ENCODE assay signal across 10 cellular contexts in the genomic region with DNA sequence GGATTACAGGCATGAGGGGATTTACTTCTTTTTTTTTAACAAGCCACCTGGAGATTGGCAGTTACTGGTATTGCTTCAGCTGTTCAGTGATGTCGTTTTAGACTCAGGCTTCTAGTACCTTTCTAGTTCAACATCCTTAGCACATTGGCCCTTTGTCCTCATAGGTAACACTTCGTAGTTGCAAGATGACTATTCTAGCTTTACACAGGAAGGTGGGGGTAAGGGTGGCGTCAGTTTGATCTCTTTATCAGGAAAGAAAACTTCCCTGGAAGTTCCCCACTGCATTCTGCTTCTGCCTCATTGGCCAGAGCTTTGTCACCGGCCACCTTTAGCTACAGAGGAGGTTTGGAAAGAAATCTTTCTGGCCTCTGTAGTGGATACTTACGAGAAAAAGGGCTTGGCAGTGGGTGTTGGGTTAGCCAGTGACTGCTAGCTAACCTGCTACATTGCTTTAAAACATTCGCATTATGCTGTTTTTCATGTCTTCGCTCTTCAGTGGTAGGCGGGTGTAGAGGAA. TPM values are rescaled to one million over a fixed set of nuclear protein-coding genes. Genes with fewer than 3 reads are reported as not detected.
DNase-seq lines count a peak whose midpoint lies in the region; ATAC-seq and TF ChIP-seq lines count a peak whose summit lies in the region.
"Had no signal": no experiment of that assay in that cellular context is flagged by ENCODE, and none has a peak within 500 bp of the region (broad histone marks: within the 10 kb centered on the region; RNA-seq: fewer than 3 reads in every experiment).

No MANE protein-coding gene starts in this region.

- no peak for TF ChIP-seq CTCF in chondrocyte (IDR thresholded peaks at IDR 0.05)

- ATAC-seq in HG03457 (IDR thresholded peaks at IDR 0.05; ENCODE audit: unreplicated experiment) (peak; percentile 52), GM21528 (IDR thresholded peaks at IDR 0.05; ENCODE audit: low FRiP score, unreplicated experiment) (no peak)
- ATAC-seq: A549 had no signal

- peak overlapping the region; percentile 99 for H3K27ac Mint-ChIP-seq in activated CD4-positive, alpha-beta T cell treated with anti-CD3 and anti-CD28 coated beads, Interleukin-2, amount 10 ng/mL, durations not matched to agents 24 days and 14 days
- H3K27ac Mint-ChIP-seq in chondrocyte (ENCODE audit: unreplicated experiment), result no peak overlapping the region

- peak overlapping the region; percentile 76 for H3K4me3 Mint-ChIP-seq in activated CD4-positive, alpha-beta T cell treated with anti-CD3 and anti-CD28 coated beads, Interleukin-2, amount 10 ng/mL, durations not matched to agents 24 days and 14 days
- H3K4me3 Mint-ChIP-seq in chondrocyte (ENCODE audit: unreplicated experiment), result no peak overlapping the region

- H3K36me3 Mint-ChIP-seq in activated CD4-positive, alpha-beta T cell treated with anti-CD3 and anti-CD28 coated beads, Interleukin-2, amount 10 ng/mL, durations not matched to agents 24 days and 14 days (ENCODE audit: low read depth), result peaks cover 61% of the 10 kb centered on the region
- H3K36me3 Mint-ChIP-seq in chondrocyte (ENCODE audit: low read depth), result peaks cover 8% of the 10 kb centered on the region

- intact Hi-C loops in activated CD4-positive, alpha-beta T cell treated with anti-CD3 and anti-CD28 coated beads, Interleukin-2, amount 10 ng/mL, durations not matched to agents 24 days and 14 days (cut with micrococcal nuclease), result loop anchor here (1.0 to 5.0 kb wide), 7 partner anchors 10 to 245 kb away; a partner anchor contains a TSS

- no peaks in the 10 kb centered on the region for H3K27me3 Mint-ChIP-seq in activated CD4-positive, alpha-beta T cell treated with anti-CD3 and anti-CD28 coated beads, Interleukin-2, amount 10 ng/mL, durations not matched to agents 24 days and 14 days
- H3K27me3 Mint-ChIP-seq in chondrocyte (ENCODE audit: low read depth), result no peaks in the 10 kb centered on the region

- H3K9me3 Mint-ChIP-seq in activated CD4-positive, alpha-beta T cell treated with anti-CD3 and anti-CD28 coated beads, Interleukin-2, amount 10 ng/mL, durations not matched to agents 24 days and 14 days, result peaks cover 4% of the 10 kb centered on the region
- H3K9me3 Mint-ChIP-seq in chondrocyte (ENCODE audit: low read depth), result no peaks in the 10 kb centered on the region

- peaks cover 54% of the 10 kb centered on the region for H3K4me1 Mint-ChIP-seq in activated CD4-positive, alpha-beta T cell treated with anti-CD3 and anti-CD28 coated beads, Interleukin-2, amount 10 ng/mL, durations not matched to agents 24 days and 14 days
- H3K4me1 Mint-ChIP-seq in chondrocyte (ENCODE audit: low read depth), result peaks cover 8% of the 10 kb centered on the region

- peak; percentile 84 for DNase-seq in activated CD4-positive, alpha-beta T cell treated with anti-CD3 and anti-CD28 coated beads, Interleukin-2, amount 10 ng/mL, durations not matched to agents 24 days and 14 days
- no peak for DNase-seq in activated CD4-positive, alpha-beta T cell treated with anti-CD3 and anti-CD28 coated beads, Interleukin-2, amount 50 U/mL, for 4 hours
- peak; percentile 3 for DNase-seq in chondrocyte (ENCODE audit: low spot score)
- DNase-seq in stimulated activated CD8-positive, alpha-beta memory T cell treated with anti-CD3 and anti-CD28 coated beads, Interleukin-4, amount 100 ng/mL, for 48 hours, result peak; percentile 75
- DNase-seq in SW480 (ENCODE audit: low spot score), result no peak
- DNase-seq in DMS 273 (lab: John Stamatoyannopoulos, UW; ENCODE audit: unreplicated experiment), result no peak
- DNase-seq: NCI-H1436 had no signal

RNA-seq across cellular contexts. Expression of a gene that starts 40.7 kb away (rescaled TPM):
- 321 and 352 TPM in 2 replicates for total RNA-seq in activated CD4-positive, alpha-beta T cell treated with anti-CD3 and anti-CD28 coated beads, Interleukin-2, amount 10 ng/mL, durations not matched to agents 24 days and 14 days
- 20.3 to 30.9 TPM (median 22.4 TPM) in 3 replicates for total RNA-seq in chondrocyte

RNA-seq across cellular contexts. Expression of a gene that starts 47.4 kb away (rescaled TPM):
- 78.1 and 85.6 TPM in 2 replicates for total RNA-seq in activated CD4-positive, alpha-beta T cell treated with anti-CD3 and anti-CD28 coated beads, Interleukin-2, amount 10 ng/mL, durations not matched to agents 24 days and 14 days
- total RNA-seq in chondrocyte, result 29.3 to 34.0 TPM (median 31.9 TPM) in 3 replicates

Comparison
In these comparisons a context has a peak if more than half of its experiments do, and no peak if none do; other contexts are left out.
1. DNase-seq: peak in activated CD4-positive, alpha-beta T cell treated with anti-CD3 and anti-CD28 coated beads, Interleukin-2, amount 10 ng/mL, durations not matched to agents 24 days and 14 days (single experiment), chondrocyte (single experiment) and stimulated activated CD8-positive, alpha-beta memory T cell treated with anti-CD3 and anti-CD28 coated beads, Interleukin-4, amount 100 ng/mL, for 48 hours (single experiment); none in activated CD4-positive, alpha-beta T cell treated with anti-CD3 and anti-CD28 coated beads, Interleukin-2, amount 50 U/mL, for 4 hours (0 of 2), SW480 (single experiment) and DMS 273 (single experiment).
2. RNA of a gene that starts 40.7 kb away (total RNA-seq): 321 to 352 TPM in activated CD4-positive, alpha-beta T cell treated with anti-CD3 and anti-CD28 coated beads, Interleukin-2, amount 10 ng/mL, durations not matched to agents 24 days and 14 days; 20.3 to 30.9 TPM in chondrocyte; every median in the first group is over 10 times any median in the second.